In the genomic region with DNA sequence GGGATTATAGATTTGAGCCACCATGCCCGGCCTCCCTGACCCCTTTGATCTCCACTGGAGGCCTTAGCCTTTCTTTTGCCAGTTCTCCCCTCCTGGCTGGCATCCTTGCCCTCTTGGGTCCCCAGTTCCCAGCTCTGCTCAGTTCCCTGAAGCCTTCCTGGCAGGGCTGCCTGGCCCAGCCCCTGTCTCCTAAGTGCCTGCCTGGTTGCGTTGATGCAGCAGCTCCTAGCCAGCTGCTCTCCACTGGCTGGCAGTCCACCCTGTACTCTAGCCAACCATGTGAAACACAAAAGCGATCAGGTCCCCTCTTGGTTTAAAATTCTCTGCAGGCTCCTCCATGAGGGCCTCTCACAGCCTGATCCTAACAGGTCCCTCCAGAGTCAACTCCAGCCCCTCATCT, we compare ENCODE assay signal across 19 cellular contexts.
"Had no signal": no experiment of that assay in that cellular context is flagged by ENCODE, and none has a peak within 500 bp of the region (broad histone marks: within the 10 kb centered on the region; RNA-seq: fewer than 3 reads in every experiment).

No MANE protein-coding gene starts in this region.

- H3K27ac ChIP-seq: brain microvascular endothelial cell, cardiac muscle cell had no signal

- H3K4me3 ChIP-seq: cardiac muscle cell, MG63 had no signal

- H3K27me3 ChIP-seq: cardiac muscle cell, MG63 had no signal

- ATAC-seq: activated T-cell treated with anti-CD3 and anti-CD28 coated beads, Interleukin-2, amount 50 U/mL, for 4 hours; T-helper 17 cell had no signal

- H3K36me3 ChIP-seq: brain microvascular endothelial cell, cardiac muscle cell, MG63 had no signal

- DNase-seq: activated B cell treated with CpG ODN at 0.5 μM for 24 hours; activated CD4-positive, alpha-beta T cell treated with anti-CD3 and anti-CD28 coated beads for 1 hour; activated CD4-positive, alpha-beta T cell treated with anti-CD3 and anti-CD28 coated beads, Interleukin-2, amount 10 ng/mL, durations not matched to agents 24 days and 14 days; activated CD4-positive, alpha-beta T cell treated with anti-CD3 and anti-CD28 coated beads, Interleukin-2, amount 50 U/mL, for 48 hours; activated gamma-delta T cell; activated naive CD4-positive, alpha-beta T cell treated with anti-CD3 and anti-CD28 coated beads for 36 hours; activated T-cell treated with anti-CD3 and anti-CD28 coated beads, Interleukin-2, amount 50 U/mL, for 4 hours; brain microvascular endothelial cell; MG63; MV-4-11; NCI-H1092 treated with DMSO at 0.1 percent for 48 hours; NCI-H1417 treated with DMSO at 0.1 percent for 48 hours; NCI-H1694; NCI-H2029; NCI-H748 treated with DMSO at 0.1 percent for 48 hours; SIG-M5; T-helper 17 cell; T-helper 9 cell had no signal

- H3K9me3 ChIP-seq: MG63 had no signal
